ENCODE assay signal across 18 cellular contexts in genomic region chr10:68103237-68103866, GRCh38. TPM values are rescaled to one million over a fixed set of nuclear protein-coding genes. Genes with fewer than 3 reads are reported as not detected.
A peak's percentile ranks its signal among the peaks of the same experiment; 100 is the strongest.
DNase-seq lines count a peak whose midpoint lies in the region; ATAC-seq, FAIRE-seq and TF ChIP-seq lines count a peak whose summit lies in the region.
"Had no signal": no experiment of that assay in that cellular context is flagged by ENCODE, and none has a peak within 500 bp of the region (broad histone marks: within the 10 kb centered on the region; RNA-seq: fewer than 3 reads in every experiment).

No MANE protein-coding gene starts in this region.

- H3K9ac ChIP-seq in SK-N-MC (ENCODE audit: insufficient read length) = no peak overlapping the region
- H3K9ac ChIP-seq: BLaER1 had no signal

- no peak for ATAC-seq in heart left ventricle
- ATAC-seq: CD8-positive, alpha-beta T cell had no signal

- no peak overlapping the region for H2AFZ ChIP-seq in osteoblast (ENCODE audit: low read length)

- H3K27ac ChIP-seq in SK-N-MC (peak overlapping the region; percentile 85), osteoblast (ENCODE audit: low read depth, low read length) (peak overlapping the region; percentile 98), heart left ventricle (no peak overlapping the region)
- H3K27ac ChIP-seq: BLaER1 had no signal

- no peaks in the 10 kb centered on the region for H3K27me3 ChIP-seq in osteoblast (ENCODE audit: insufficient read depth, low read length)
- no peaks in the 10 kb centered on the region for H3K27me3 ChIP-seq in heart left ventricle
- H3K27me3 ChIP-seq: BLaER1 had no signal

- TF ChIP-seq POLR2A in H54 (IDR thresholded peaks at IDR 0.05; ENCODE audit: low read depth, low read length) = no peak
- TF ChIP-seq POLR2A in heart left ventricle (IDR thresholded peaks at IDR 0.05) = no peak

- H3K36me3 ChIP-seq in SK-N-MC (ENCODE audit: insufficient read depth, low read length) (no peaks in the 10 kb centered on the region), osteoblast (ENCODE audit: insufficient read depth, low read length) (no peaks in the 10 kb centered on the region), heart left ventricle (no peaks in the 10 kb centered on the region)
- H3K36me3 ChIP-seq: BLaER1 had no signal

- H3K9me3 ChIP-seq in SK-N-MC (ENCODE audit: low read depth, low read length) = no peaks in the 10 kb centered on the region
- H3K9me3 ChIP-seq in osteoblast (ENCODE audit: low read depth, low read length) = no peaks in the 10 kb centered on the region
- H3K9me3 ChIP-seq in heart left ventricle = no peaks in the 10 kb centered on the region
- H3K9me3 ChIP-seq: BLaER1 had no signal

- TF ChIP-seq CTCF in osteoblast (IDR thresholded peaks at IDR 0.05; ENCODE audit: extremely low read depth, low read depth, low read length) = no peak
- TF ChIP-seq CTCF in heart left ventricle (IDR thresholded peaks at IDR 0.05) = no peak

- peaks cover 21% of the 10 kb centered on the region for H3K79me2 ChIP-seq in osteoblast (ENCODE audit: insufficient read depth, low read length)

- 85 to 93% (median 86%) methylated on average over 4 of the region's 4 CpGs for WGBS in heart left ventricle, 4 donors

- H3K4me2 ChIP-seq in osteoblast (ENCODE audit: insufficient read depth, low read length) = no peak overlapping the region
- H3K4me2 ChIP-seq: BLaER1 had no signal

- FAIRE-seq in H54 (lab: Jason Lieb, UNC) = peak; percentile 94
- FAIRE-seq: H1, RCC 7860 had no signal

- H4K20me1 ChIP-seq in osteoblast (ENCODE audit: insufficient read depth, low read length) = no peaks in the 10 kb centered on the region
- H4K20me1 ChIP-seq: BLaER1 had no signal

- no peak overlapping the region for H3K4me3 ChIP-seq in SK-N-MC
- no peak overlapping the region for H3K4me3 ChIP-seq in osteoblast (ENCODE audit: insufficient read depth, low read length)
- H3K4me3 ChIP-seq in heart left ventricle = no peak overlapping the region
- H3K4me3 ChIP-seq: BLaER1 had no signal

- intact Hi-C loops in heart left ventricle (cut with DNase I) (no loop called here), posterior vena cava (cut with DNase I) (no loop called here)

- DNase-seq in H54 (ENCODE audit: insufficient read length, low spot score) = no peak
- DNase-seq in SK-N-MC (ENCODE audit: low read depth, low spot score) = no peak
- DNase-seq in osteoblast (ENCODE audit: insufficient read length, low spot score, missing footprints) = no peak
- DNase-seq in heart left ventricle = no peak
- no peak for DNase-seq in posterior vena cava (ENCODE audit: low spot score)
- DNase-seq in NCI-H345 (lab: John Stamatoyannopoulos, UW) = no peak
- no peak for DNase-seq in COR-L47 (lab: John Stamatoyannopoulos, UW)
- DNase-seq: CD8-positive, alpha-beta T cell; DND-41; Kasumi-1; NCI-H1105; NCI-H1694; NCI-H524; SHP77 had no signal

- H3K4me1 ChIP-seq in osteoblast (ENCODE audit: insufficient read depth, low read length) = peaks cover 80% of the 10 kb centered on the region
- peaks cover 0 to 13% (median 0%) of the 10 kb centered on the region in 12 donors for H3K4me1 ChIP-seq in heart left ventricle
- H3K4me1 ChIP-seq: BLaER1 had no signal

RNA-seq across cellular contexts. Expression of gene MYPN, which starts 5.9 kb away (rescaled TPM):
- total RNA-seq in osteoblast (1.5 and 1.8 TPM in 2 replicates), heart left ventricle (100 to 1,000 TPM; 105 to 240 (median 159) TPM), posterior vena cava (1 to 10 TPM in 1 of 2 donors, under 1 TPM in 1; 0.23 to 2.5 TPM)
- polyA plus RNA-seq in heart left ventricle = 100 to 1,000 TPM in 1 of 2 donors, 10 to 100 TPM in 1; 33.4 to 107 TPM
- total RNA-seq: CD8-positive, alpha-beta T cell; H1 had no signal
- polyA plus RNA-seq: H1, IgD-negative memory B cell had no signal

RNA-seq across cellular contexts. Expression of gene HERC4, which starts 28.3 kb away (rescaled TPM):
- total RNA-seq in osteoblast (106 and 125 TPM in 2 replicates), heart left ventricle (10 to 100 TPM; 16.6 to 39.4 (median 30.6) TPM), posterior vena cava (10 to 100 TPM; 50.4 to 72.0 TPM)
- polyA plus RNA-seq in heart left ventricle = 10 to 100 TPM; 11.7 to 18.8 TPM

Comparison
In these comparisons a context has a peak if more than half of its experiments do, and no peak if none do; other contexts are left out.
1. H3K27ac ChIP-seq: peak in SK-N-MC (single experiment) and osteoblast (single experiment); none in heart left ventricle (0 of 12).
2. RNA of gene MYPN, which starts 5.9 kb away (total RNA-seq): 105 to 240 TPM in heart left ventricle; 0.23 to 2.5 TPM in posterior vena cava and 1.5 to 1.8 TPM in osteoblast; every median in the first group is over 10 times any median in the second.